In genomic region chr6:158645064-158646022, GRCh38 we compare ENCODE assay signal across 1 cellular context.
TF ChIP-seq lines count a peak whose summit lies in the region.

No MANE protein-coding gene starts in this region.

TF ChIP-seq in GM12878, 131 proteins besides CTCF, POLR2A, EP300 and RAD21 (continued from another document):
- TF ChIP-seq PKNOX1 (IDR thresholded peaks at IDR 0.05) (peak; percentile 83; the same call in 1 of the 2 replicates), ZNF384 (IDR thresholded peaks at IDR 0.05; ENCODE audit: borderline replicate concordance, low read depth, low read length) (no peak), ATF7 (IDR thresholded peaks at IDR 0.05; ENCODE audit: low read depth) (peak; percentile 37), CREM (IDR thresholded peaks at IDR 0.05; ENCODE audit: low read depth) (0 out of 2 replicates have a peak, but pooled peaks have one; percentile 24), EED (IDR thresholded peaks at IDR 0.05; ENCODE audit: low read depth) (0 out of 2 replicates have a peak, but pooled peaks have one; percentile 31), RELA (IDR thresholded peaks at IDR 0.05; ENCODE audit: borderline replicate concordance, partially characterized antibody) (no peak), NKRF (conservative IDR thresholded peaks at IDR 0.05) (peak; percentile 6; the same call in 1 of the 2 replicates), RAD51 (IDR thresholded peaks at IDR 0.05) (0 out of 2 replicates have a peak, but pooled peaks have one; percentile 31), ESRRA (IDR thresholded peaks at IDR 0.05; ENCODE audit: low read length) (no peak), SIN3A (IDR thresholded peaks at IDR 0.05; ENCODE audit: low read depth, low read length) (0 out of 2 replicates have a peak, but pooled peaks have one; percentile 26), BHLHE40 (IDR thresholded peaks at IDR 0.05; ENCODE audit: borderline replicate concordance in 1 of 2, low read depth in 2 of 2, low read length in 1 of 2) (peak in 1 of 2 experiments; percentile 1; a peak in 1 of 4 replicates), NR2C2 (IDR thresholded peaks at IDR 0.05; ENCODE audit: borderline replicate concordance, control insufficient read depth, insufficient read length, low read depth) (no peak), IKZF2 (IDR thresholded peaks at IDR 0.05) (peak; percentile 28 to 57; a peak in 3 of 4 replicates), MEF2A (IDR thresholded peaks at IDR 0.05; ENCODE audit: insufficient read depth, low read depth, low read length) (no peak), IKZF1 (conservative IDR thresholded peaks at IDR 0.05) (0 out of 2 replicates have a peak, but pooled peaks have one; percentile 15), TCF12 (IDR thresholded peaks at IDR 0.05; ENCODE audit: low read depth, low read length) (peak; percentile 42; the same call in 1 of the 2 replicates), MXI1 (IDR thresholded peaks at IDR 0.05; ENCODE audit: low read depth, low read length) (peak; percentile 7; the same call in 1 of the 2 replicates), MTA2 (IDR thresholded peaks at IDR 0.05; ENCODE audit: low read depth) (0 out of 2 replicates have a peak, but pooled peaks have one; percentile 16), MLLT1 (IDR thresholded peaks at IDR 0.05) (0 out of 2 replicates have a peak, but pooled peaks have one; percentile 9), ZNF24 (IDR thresholded peaks at IDR 0.05) (no peak), MEF2B (IDR thresholded peaks at IDR 0.05; ENCODE audit: partially characterized antibody, poor library complexity, severe bottlenecking) (peak; percentile 89)
- TF ChIP-seq, protein P1, sequence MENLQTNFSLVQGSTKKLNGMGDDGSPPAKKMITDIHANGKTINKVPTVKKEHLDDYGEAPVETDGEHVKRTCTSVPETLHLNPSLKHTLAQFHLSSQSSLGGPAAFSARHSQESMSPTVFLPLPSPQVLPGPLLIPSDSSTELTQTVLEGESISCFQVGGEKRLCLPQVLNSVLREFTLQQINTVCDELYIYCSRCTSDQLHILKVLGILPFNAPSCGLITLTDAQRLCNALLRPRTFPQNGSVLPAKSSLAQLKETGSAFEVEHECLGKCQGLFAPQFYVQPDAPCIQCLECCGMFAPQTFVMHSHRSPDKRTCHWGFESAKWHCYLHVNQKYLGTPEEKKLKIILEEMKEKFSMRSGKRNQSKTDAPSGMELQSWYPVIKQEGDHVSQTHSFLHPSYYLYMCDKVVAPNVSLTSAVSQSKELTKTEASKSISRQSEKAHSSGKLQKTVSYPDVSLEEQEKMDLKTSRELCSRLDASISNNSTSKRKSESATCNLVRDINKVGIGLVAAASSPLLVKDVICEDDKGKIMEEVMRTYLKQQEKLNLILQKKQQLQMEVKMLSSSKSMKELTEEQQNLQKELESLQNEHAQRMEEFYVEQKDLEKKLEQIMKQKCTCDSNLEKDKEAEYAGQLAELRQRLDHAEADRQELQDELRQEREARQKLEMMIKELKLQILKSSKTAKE (IDR thresholded peaks at IDR 0.05; ENCODE audit: low read depth, poor library complexity, severe bottlenecking): peak; percentile 46
